1 cellular context compared by ENCODE assay signal in genomic region chr6:57172136-57173055, GRCh38.
A peak's percentile ranks its signal among the peaks of the same experiment; 100 is the strongest.
TF ChIP-seq lines count a peak whose summit lies in the region.

Gene BAG2 (plus strand): TSS chr6:57172326. CDS start chr6:57172698, 372 bp downstream.

TF ChIP-seq in Ishikawa, 13 proteins besides CTCF, POLR2A, EP300 and RAD21 (continued from another document):
- TF ChIP-seq USF1 (IDR thresholded peaks at IDR 0.05), result peak; percentile 22; the same call in 1 of the 2 replicates
TF ChIP-seq in Ishikawa: peak in this region for 9.
